ENCODE assay signal across 1 cellular context in genomic region chr19:15640904-15641597, GRCh38.
TF ChIP-seq lines count a peak whose summit lies in the region.

No MANE protein-coding gene starts in this region.

TF ChIP-seq in HepG2, 621 proteins besides CTCF, POLR2A, EP300 and RAD21 (continued from another document and continues in another):
- TF ChIP-seq, protein P1, sequence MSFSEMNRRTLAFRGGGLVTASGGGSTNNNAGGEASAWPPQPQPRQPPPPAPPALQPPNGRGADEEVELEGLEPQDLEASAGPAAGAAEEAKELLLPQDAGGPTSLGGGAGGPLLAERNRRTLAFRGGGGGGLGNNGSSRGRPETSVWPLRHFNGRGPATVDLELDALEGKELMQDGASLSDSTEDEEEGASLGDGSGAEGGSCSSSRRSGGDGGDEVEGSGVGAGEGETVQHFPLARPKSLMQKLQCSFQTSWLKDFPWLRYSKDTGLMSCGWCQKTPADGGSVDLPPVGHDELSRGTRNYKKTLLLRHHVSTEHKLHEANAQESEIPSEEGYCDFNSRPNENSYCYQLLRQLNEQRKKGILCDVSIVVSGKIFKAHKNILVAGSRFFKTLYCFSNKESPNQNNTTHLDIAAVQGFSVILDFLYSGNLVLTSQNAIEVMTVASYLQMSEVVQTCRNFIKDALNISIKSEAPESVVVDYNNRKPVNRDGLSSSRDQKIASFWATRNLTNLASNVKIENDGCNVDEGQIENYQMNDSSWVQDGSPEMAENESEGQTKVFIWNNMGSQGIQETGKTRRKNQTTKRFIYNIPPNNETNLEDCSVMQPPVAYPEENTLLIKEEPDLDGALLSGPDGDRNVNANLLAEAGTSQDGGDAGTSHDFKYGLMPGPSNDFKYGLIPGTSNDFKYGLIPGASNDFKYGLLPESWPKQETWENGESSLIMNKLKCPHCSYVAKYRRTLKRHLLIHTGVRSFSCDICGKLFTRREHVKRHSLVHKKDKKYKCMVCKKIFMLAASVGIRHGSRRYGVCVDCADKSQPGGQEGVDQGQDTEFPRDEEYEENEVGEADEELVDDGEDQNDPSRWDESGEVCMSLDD (CRISPR knock-in tag; IDR thresholded peaks at IDR 0.05; ENCODE audit: borderline replicate concordance): 0 out of 2 replicates have a peak, but pooled peaks have one; percentile 21
- TF ChIP-seq CBFB (CRISPR knock-in tag; IDR thresholded peaks at IDR 0.05): no peak
- no peak for TF ChIP-seq RFXANK (CRISPR knock-in tag; IDR thresholded peaks at IDR 0.05)
- no peak; the same call in 1 of the 2 replicates for TF ChIP-seq ZNF598 (CRISPR knock-in tag; IDR thresholded peaks at IDR 0.05; ENCODE audit: borderline replicate concordance)
- no peak for TF ChIP-seq JARID2 (CRISPR knock-in tag; IDR thresholded peaks at IDR 0.05; ENCODE audit: insufficient replicate concordance)
- no peak for TF ChIP-seq ARID2 (CRISPR knock-in tag; IDR thresholded peaks at IDR 0.05; ENCODE audit: borderline replicate concordance)
- TF ChIP-seq, protein P2, sequence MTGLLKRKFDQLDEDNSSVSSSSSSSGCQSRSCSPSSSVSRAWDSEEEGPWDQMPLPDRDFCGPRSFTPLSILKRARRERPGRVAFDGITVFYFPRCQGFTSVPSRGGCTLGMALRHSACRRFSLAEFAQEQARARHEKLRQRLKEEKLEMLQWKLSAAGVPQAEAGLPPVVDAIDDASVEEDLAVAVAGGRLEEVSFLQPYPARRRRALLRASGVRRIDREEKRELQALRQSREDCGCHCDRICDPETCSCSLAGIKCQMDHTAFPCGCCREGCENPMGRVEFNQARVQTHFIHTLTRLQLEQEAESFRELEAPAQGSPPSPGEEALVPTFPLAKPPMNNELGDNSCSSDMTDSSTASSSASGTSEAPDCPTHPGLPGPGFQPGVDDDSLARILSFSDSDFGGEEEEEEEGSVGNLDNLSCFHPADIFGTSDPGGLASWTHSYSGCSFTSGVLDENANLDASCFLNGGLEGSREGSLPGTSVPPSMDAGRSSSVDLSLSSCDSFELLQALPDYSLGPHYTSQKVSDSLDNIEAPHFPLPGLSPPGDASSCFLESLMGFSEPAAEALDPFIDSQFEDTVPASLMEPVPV (CRISPR knock-in tag; IDR thresholded peaks at IDR 0.05): no peak
- no peak; a peak in 1 of 4 replicates for TF ChIP-seq ATF4 (CRISPR knock-in tag; IDR thresholded peaks at IDR 0.05)
- TF ChIP-seq ZNF792 (CRISPR knock-in tag; IDR thresholded peaks at IDR 0.05): no peak
- TF ChIP-seq ZNF335 (CRISPR knock-in tag; IDR thresholded peaks at IDR 0.05): no peak
- TF ChIP-seq FOXP1 (IDR thresholded peaks at IDR 0.05): peak; percentile 67
- peak; percentile 84 for TF ChIP-seq FOXP1 (CRISPR knock-in tag; IDR thresholded peaks at IDR 0.05)
- no peak for TF ChIP-seq ZNF747 (CRISPR knock-in tag; IDR thresholded peaks at IDR 0.05; ENCODE audit: borderline replicate concordance)
- peak; percentile 68; the same call in 1 of the 2 replicates for TF ChIP-seq ZNF724P (CRISPR knock-in tag; IDR thresholded peaks at IDR 0.05; ENCODE audit: borderline replicate concordance)
- TF ChIP-seq ZKSCAN1 (IDR thresholded peaks at IDR 0.05; ENCODE audit: low read length): no peak
- no peak for TF ChIP-seq ZNF205 (CRISPR knock-in tag; IDR thresholded peaks at IDR 0.05)
- TF ChIP-seq ZNF343 (CRISPR knock-in tag; IDR thresholded peaks at IDR 0.05): no peak
- TF ChIP-seq, protein P3, sequence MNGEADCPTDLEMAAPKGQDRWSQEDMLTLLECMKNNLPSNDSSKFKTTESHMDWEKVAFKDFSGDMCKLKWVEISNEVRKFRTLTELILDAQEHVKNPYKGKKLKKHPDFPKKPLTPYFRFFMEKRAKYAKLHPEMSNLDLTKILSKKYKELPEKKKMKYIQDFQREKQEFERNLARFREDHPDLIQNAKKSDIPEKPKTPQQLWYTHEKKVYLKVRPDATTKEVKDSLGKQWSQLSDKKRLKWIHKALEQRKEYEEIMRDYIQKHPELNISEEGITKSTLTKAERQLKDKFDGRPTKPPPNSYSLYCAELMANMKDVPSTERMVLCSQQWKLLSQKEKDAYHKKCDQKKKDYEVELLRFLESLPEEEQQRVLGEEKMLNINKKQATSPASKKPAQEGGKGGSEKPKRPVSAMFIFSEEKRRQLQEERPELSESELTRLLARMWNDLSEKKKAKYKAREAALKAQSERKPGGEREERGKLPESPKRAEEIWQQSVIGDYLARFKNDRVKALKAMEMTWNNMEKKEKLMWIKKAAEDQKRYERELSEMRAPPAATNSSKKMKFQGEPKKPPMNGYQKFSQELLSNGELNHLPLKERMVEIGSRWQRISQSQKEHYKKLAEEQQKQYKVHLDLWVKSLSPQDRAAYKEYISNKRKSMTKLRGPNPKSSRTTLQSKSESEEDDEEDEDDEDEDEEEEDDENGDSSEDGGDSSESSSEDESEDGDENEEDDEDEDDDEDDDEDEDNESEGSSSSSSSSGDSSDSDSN (CRISPR knock-in tag; IDR thresholded peaks at IDR 0.05): peak; percentile 43; the same call in 1 of the 2 replicates
- no peak for TF ChIP-seq SMYD3 (CRISPR knock-in tag; IDR thresholded peaks at IDR 0.05)
- no peak for TF ChIP-seq PCBP2 (optimal IDR thresholded peaks at IDR 0.05; ENCODE audit: low read depth, low read length, poor library complexity, severe bottlenecking)
- TF ChIP-seq FOSL1 (CRISPR knock-in tag; IDR thresholded peaks at IDR 0.05; ENCODE audit: borderline replicate concordance): no peak
- 0 out of 2 replicates have a peak, but pooled peaks have one; percentile 35 for TF ChIP-seq TAF1 (CRISPR knock-in tag; IDR thresholded peaks at IDR 0.05)
- no peak for TF ChIP-seq ZNF362 (CRISPR knock-in tag; IDR thresholded peaks at IDR 0.05; ENCODE audit: borderline replicate concordance)
- TF ChIP-seq KDM3A (CRISPR knock-in tag; IDR thresholded peaks at IDR 0.05; ENCODE audit: low read depth): no peak; the same call in 1 of the 2 replicates
- no peak for TF ChIP-seq ZMYM2 (CRISPR knock-in tag; IDR thresholded peaks at IDR 0.05)
- no peak for TF ChIP-seq ZNF816 (CRISPR knock-in tag; IDR thresholded peaks at IDR 0.05; ENCODE audit: borderline replicate concordance)
- TF ChIP-seq ATF2 (CRISPR knock-in tag; IDR thresholded peaks at IDR 0.05): 0 out of 2 replicates have a peak, but pooled peaks have one; percentile 22
- no peak for TF ChIP-seq ZNF33A (CRISPR knock-in tag; IDR thresholded peaks at IDR 0.05; ENCODE audit: borderline replicate concordance)
- no peak for TF ChIP-seq ARNTL (CRISPR knock-in tag; IDR thresholded peaks at IDR 0.05)
- TF ChIP-seq, protein P4, sequence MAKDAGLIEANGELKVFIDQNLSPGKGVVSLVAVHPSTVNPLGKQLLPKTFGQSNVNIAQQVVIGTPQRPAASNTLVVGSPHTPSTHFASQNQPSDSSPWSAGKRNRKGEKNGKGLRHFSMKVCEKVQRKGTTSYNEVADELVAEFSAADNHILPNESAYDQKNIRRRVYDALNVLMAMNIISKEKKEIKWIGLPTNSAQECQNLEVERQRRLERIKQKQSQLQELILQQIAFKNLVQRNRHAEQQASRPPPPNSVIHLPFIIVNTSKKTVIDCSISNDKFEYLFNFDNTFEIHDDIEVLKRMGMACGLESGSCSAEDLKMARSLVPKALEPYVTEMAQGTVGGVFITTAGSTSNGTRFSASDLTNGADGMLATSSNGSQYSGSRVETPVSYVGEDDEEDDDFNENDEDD (CRISPR knock-in tag; IDR thresholded peaks at IDR 0.05; ENCODE audit: borderline replicate concordance): no peak
- TF ChIP-seq ERF (CRISPR knock-in tag; IDR thresholded peaks at IDR 0.05): no peak
- TF ChIP-seq MIER2 (CRISPR knock-in tag; IDR thresholded peaks at IDR 0.05): peak; percentile 59; the same call in 1 of the 2 replicates
- TF ChIP-seq ZNF331 (CRISPR knock-in tag; IDR thresholded peaks at IDR 0.05): no peak
- TF ChIP-seq SMARCC2 (IDR thresholded peaks at IDR 0.05): no peak
- TF ChIP-seq SKI (IDR thresholded peaks at IDR 0.05; ENCODE audit: partially characterized antibody): peak; percentile 55
- no peak for TF ChIP-seq ZNF10 (CRISPR knock-in tag; IDR thresholded peaks at IDR 0.05; ENCODE audit: borderline replicate concordance, low read depth)
- TF ChIP-seq, protein P5, sequence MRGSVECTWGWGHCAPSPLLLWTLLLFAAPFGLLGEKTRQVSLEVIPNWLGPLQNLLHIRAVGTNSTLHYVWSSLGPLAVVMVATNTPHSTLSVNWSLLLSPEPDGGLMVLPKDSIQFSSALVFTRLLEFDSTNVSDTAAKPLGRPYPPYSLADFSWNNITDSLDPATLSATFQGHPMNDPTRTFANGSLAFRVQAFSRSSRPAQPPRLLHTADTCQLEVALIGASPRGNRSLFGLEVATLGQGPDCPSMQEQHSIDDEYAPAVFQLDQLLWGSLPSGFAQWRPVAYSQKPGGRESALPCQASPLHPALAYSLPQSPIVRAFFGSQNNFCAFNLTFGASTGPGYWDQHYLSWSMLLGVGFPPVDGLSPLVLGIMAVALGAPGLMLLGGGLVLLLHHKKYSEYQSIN (CRISPR knock-in tag; IDR thresholded peaks at IDR 0.05; ENCODE audit: borderline replicate concordance): no peak
- TF ChIP-seq ZNF761 (CRISPR knock-in tag; conservative IDR thresholded peaks at IDR 0.05): no peak
- no peak for TF ChIP-seq MAZ (IDR thresholded peaks at IDR 0.05; ENCODE audit: borderline replicate concordance, low read depth, low read length)
- TF ChIP-seq MAZ (CRISPR knock-in tag; IDR thresholded peaks at IDR 0.05; ENCODE audit: low read depth): no peak
- no peak for TF ChIP-seq RFX3 (CRISPR knock-in tag; IDR thresholded peaks at IDR 0.05)
- no peak for TF ChIP-seq SNAPC5 (CRISPR knock-in tag; IDR thresholded peaks at IDR 0.05; ENCODE audit: borderline replicate concordance)
- TF ChIP-seq CAMTA2 (CRISPR knock-in tag; IDR thresholded peaks at IDR 0.05; ENCODE audit: borderline replicate concordance): no peak
- 0 out of 2 replicates have a peak, but pooled peaks have one; percentile 15 for TF ChIP-seq ZNF12 (CRISPR knock-in tag; IDR thresholded peaks at IDR 0.05)
- TF ChIP-seq, protein P6, sequence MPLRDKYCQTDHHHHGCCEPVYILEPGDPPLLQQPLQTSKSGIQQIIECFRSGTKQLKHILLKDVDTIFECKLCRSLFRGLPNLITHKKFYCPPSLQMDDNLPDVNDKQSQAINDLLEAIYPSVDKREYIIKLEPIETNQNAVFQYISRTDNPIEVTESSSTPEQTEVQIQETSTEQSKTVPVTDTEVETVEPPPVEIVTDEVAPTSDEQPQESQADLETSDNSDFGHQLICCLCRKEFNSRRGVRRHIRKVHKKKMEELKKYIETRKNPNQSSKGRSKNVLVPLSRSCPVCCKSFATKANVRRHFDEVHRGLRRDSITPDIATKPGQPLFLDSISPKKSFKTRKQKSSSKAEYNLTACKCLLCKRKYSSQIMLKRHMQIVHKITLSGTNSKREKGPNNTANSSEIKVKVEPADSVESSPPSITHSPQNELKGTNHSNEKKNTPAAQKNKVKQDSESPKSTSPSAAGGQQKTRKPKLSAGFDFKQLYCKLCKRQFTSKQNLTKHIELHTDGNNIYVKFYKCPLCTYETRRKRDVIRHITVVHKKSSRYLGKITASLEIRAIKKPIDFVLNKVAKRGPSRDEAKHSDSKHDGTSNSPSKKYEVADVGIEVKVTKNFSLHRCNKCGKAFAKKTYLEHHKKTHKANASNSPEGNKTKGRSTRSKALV (CRISPR knock-in tag; IDR thresholded peaks at IDR 0.05): no peak
- TF ChIP-seq NR2C2 (CRISPR knock-in tag; IDR thresholded peaks at IDR 0.05; ENCODE audit: borderline replicate concordance): no peak
- no peak for TF ChIP-seq STAT6 (CRISPR knock-in tag; IDR thresholded peaks at IDR 0.05; ENCODE audit: borderline replicate concordance)
- no peak for TF ChIP-seq ZBTB20 (CRISPR knock-in tag; IDR thresholded peaks at IDR 0.05; ENCODE audit: borderline replicate concordance, low read depth)
